ENCODE assay signal across 1 cellular context in the genomic region with DNA sequence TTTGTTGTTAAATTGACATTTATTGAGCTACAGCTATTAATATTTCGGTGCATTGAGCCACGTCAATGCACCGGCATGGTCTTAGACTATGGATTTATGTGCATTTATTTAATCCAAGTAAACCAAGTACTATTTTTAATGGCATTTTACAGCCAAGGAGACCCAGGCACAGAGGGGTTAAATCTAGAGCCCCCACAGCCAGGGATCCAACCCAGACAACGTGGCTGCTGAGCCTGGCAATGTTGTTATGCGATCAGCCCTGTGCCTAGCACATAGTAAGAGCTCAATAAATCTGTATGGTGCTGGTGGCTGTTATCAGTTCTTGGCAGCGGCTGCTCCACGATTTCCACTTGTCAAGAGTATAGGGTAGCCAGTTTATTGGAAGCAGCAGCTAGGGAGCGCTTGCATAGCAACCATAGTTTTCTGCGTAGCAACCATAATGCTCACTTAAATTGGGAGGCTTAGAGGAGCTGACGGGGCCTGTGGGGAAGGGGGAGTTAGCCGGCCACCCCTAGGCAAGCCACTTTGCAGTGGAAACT.
TF ChIP-seq lines count a peak whose summit lies in the region.

No MANE protein-coding gene starts in this region.

TF ChIP-seq in GM12878, 131 proteins besides CTCF, POLR2A, EP300 and RAD21 (continued from another document):
- TF ChIP-seq, protein P1, sequence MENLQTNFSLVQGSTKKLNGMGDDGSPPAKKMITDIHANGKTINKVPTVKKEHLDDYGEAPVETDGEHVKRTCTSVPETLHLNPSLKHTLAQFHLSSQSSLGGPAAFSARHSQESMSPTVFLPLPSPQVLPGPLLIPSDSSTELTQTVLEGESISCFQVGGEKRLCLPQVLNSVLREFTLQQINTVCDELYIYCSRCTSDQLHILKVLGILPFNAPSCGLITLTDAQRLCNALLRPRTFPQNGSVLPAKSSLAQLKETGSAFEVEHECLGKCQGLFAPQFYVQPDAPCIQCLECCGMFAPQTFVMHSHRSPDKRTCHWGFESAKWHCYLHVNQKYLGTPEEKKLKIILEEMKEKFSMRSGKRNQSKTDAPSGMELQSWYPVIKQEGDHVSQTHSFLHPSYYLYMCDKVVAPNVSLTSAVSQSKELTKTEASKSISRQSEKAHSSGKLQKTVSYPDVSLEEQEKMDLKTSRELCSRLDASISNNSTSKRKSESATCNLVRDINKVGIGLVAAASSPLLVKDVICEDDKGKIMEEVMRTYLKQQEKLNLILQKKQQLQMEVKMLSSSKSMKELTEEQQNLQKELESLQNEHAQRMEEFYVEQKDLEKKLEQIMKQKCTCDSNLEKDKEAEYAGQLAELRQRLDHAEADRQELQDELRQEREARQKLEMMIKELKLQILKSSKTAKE (IDR thresholded peaks at IDR 0.05; ENCODE audit: low read depth, poor library complexity, severe bottlenecking): no peak
- TF ChIP-seq WRNIP1 (IDR thresholded peaks at IDR 0.05; ENCODE audit: borderline replicate concordance, low read depth, low read length) (no peak), IRF3 (IDR thresholded peaks at IDR 0.05) (no peak)
